ENCODE assay signal across 19 cellular contexts in the genomic region with DNA sequence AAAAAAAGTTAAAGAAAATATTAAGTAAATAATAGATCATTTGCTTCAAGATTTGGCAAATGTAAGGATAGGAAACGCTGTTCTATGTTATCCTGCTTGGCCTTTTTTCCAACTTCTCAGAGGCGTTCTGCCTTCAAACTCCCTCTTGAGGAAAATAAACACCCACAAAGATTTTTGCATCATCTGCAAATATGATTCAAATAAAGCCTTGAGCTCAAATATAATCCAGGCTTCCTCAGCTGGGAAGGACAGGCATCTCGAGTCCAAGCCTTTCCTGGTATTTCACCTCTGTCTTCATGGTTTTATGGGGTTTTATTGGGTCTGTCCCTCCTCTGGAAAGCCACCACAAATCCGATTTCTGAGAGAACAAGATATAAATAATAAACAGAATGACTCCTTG.
A peak's percentile ranks its signal among the peaks of the same experiment; 100 is the strongest.
DNase-seq lines count a peak whose midpoint lies in the region; ATAC-seq, FAIRE-seq and TF ChIP-seq lines count a peak whose summit lies in the region.
"Had no signal": no experiment of that assay in that cellular context is flagged by ENCODE, and none has a peak within 500 bp of the region (broad histone marks: within the 10 kb centered on the region; RNA-seq: fewer than 3 reads in every experiment).

No MANE protein-coding gene starts in this region.

- H3K4me2 ChIP-seq in fibroblast of lung (ENCODE audit: extremely low read depth, insufficient read depth, low read length), result no peak overlapping the region

- no peaks in the 10 kb centered on the region for H3K9me3 ChIP-seq in SK-N-MC (ENCODE audit: low read depth, low read length)
- H3K9me3 ChIP-seq in fibroblast of lung (ENCODE audit: control insufficient read depth, insufficient read depth, low read depth, low read length), result no peaks in the 10 kb centered on the region
- H3K9me3 ChIP-seq in upper lobe of left lung, result no peaks in the 10 kb centered on the region
- no peaks in the 10 kb centered on the region for H3K9me3 ChIP-seq in SJCRH30 (replicated peaks)
- H3K9me3 ChIP-seq in right atrium auricular region, result no peaks in the 10 kb centered on the region
- H3K9me3 ChIP-seq: MG63 had no signal

- no peak overlapping the region for H2AFZ ChIP-seq in fibroblast of lung (ENCODE audit: low read length)

- no peaks in the 10 kb centered on the region for H3K79me2 ChIP-seq in fibroblast of lung (ENCODE audit: control insufficient read depth, insufficient read depth, low read length)

- peak overlapping the region; percentile 87 for H3K27ac ChIP-seq in SK-N-MC
- H3K27ac ChIP-seq in fibroblast of lung (ENCODE audit: insufficient read depth, low read length), result peak overlapping the region; percentile 97
- peak overlapping the region; percentile 7 to 84 (median 38) for H3K27ac ChIP-seq in upper lobe of left lung
- no peak overlapping the region for H3K27ac ChIP-seq in SJCRH30
- H3K27ac ChIP-seq in right atrium auricular region, result no peak overlapping the region

- no peak for ATAC-seq in upper lobe of left lung (ENCODE audit: low FRiP score in 2 of 2)

- H3K27me3 ChIP-seq in fibroblast of lung (ENCODE audit: control insufficient read depth, insufficient read depth, low read length) (no peaks in the 10 kb centered on the region), upper lobe of left lung (no peaks in the 10 kb centered on the region), SJCRH30 (no peaks in the 10 kb centered on the region; the same call in 1 of the 2 replicates), right atrium auricular region (no peaks in the 10 kb centered on the region)
- H3K27me3 ChIP-seq: MG63 had no signal

- WGBS in upper lobe of left lung, 2 donors, result 54 to 56% methylated on average over 4 of the region's 4 CpGs

- H3K4me3 Mint-ChIP-seq in nephron, result peak overlapping the region in 1 of 3 experiments; percentile 19
- H3K4me3 Mint-ChIP-seq: HFFc6 had no signal

- TF ChIP-seq EP300 in upper lobe of left lung (IDR thresholded peaks at IDR 0.05), result no peak

- TF ChIP-seq CTCF in fibroblast of lung (conservative IDR thresholded peaks at IDR 0.05 in 1 of 2, IDR thresholded peaks at IDR 0.05 in 1 of 2; ENCODE audit: low read depth in 1 of 2, low read length in 2 of 2) (no peak), nephron (IDR thresholded peaks at IDR 0.05; ENCODE audit: unreplicated experiment in 3 of 3) (no peak), upper lobe of left lung (IDR thresholded peaks at IDR 0.05) (no peak), right atrium auricular region (IDR thresholded peaks at IDR 0.05) (no peak)

- H3K36me3 Mint-ChIP-seq in nephron (ENCODE audit: low read depth), result no peaks in the 10 kb centered on the region

- FAIRE-seq in H54 (lab: Jason Lieb, UNC), result no peak

- peak overlapping the region; percentile 35 for H3K9ac ChIP-seq in SK-N-MC (ENCODE audit: insufficient read length)
- H3K9ac ChIP-seq in fibroblast of lung (ENCODE audit: insufficient read depth, low read length), result no peak overlapping the region

- H3K4me1 ChIP-seq in fibroblast of lung (ENCODE audit: control insufficient read depth, extremely low read depth, insufficient read depth, low read length) (peaks cover 23% of the 10 kb centered on the region), upper lobe of left lung (peaks cover 25 to 37% (median 27%) of the 10 kb centered on the region in 4 donors), SJCRH30 (no peaks in the 10 kb centered on the region), right atrium auricular region (peaks cover 0 to 18% of the 10 kb centered on the region in 2 donors)

- no peak overlapping the region for H3K4me3 ChIP-seq in SK-N-MC
- no peak overlapping the region for H3K4me3 ChIP-seq in fibroblast of lung (replicated peaks in 1 of 4; ENCODE audit: control extremely low read depth in 1 of 4, insufficient read depth in 1 of 4, low read depth in 3 of 4, low read length in 4 of 4)
- H3K4me3 ChIP-seq in upper lobe of left lung, result no peak overlapping the region
- no peak overlapping the region for H3K4me3 ChIP-seq in SJCRH30
- H3K4me3 ChIP-seq in right atrium auricular region, result no peak overlapping the region
- H3K4me3 ChIP-seq: MG63 had no signal

- TF ChIP-seq POLR2A in upper lobe of left lung (IDR thresholded peaks at IDR 0.05) (no peak), H54 (IDR thresholded peaks at IDR 0.05; ENCODE audit: low read depth, low read length) (no peak)

- H4K20me1 ChIP-seq in fibroblast of lung (ENCODE audit: control insufficient read depth, extremely low read depth, insufficient read depth, low read length), result no peaks in the 10 kb centered on the region

- H3K27me3 Mint-ChIP-seq in nephron (ENCODE audit: low read depth), result peaks cover 9% of the 10 kb centered on the region

- DNase-seq in SK-N-MC (ENCODE audit: low read depth, low spot score), result no peak
- peak in 1 of 2 donors; percentile 53 for DNase-seq in fibroblast of lung (ENCODE audit: low read depth in 2 of 2)
- DNase-seq in upper lobe of left lung, result no peak
- no peak for DNase-seq in H54 (ENCODE audit: insufficient read length, low spot score)
- DNase-seq in SJCRH30, result no peak
- DNase-seq in right atrium auricular region (ENCODE audit: low spot score), result no peak
- DNase-seq: DND-41, H7, HFFc6, Karpas-422, MG63, NCI-H1048, NCI-H1436, NCI-H1930, NCI-H226, NCI-H524 treated with DMSO at 0.1 percent for 48 hours, RPMI8226, SIG-M5 had no signal

- H3K27ac Mint-ChIP-seq in nephron, result peak overlapping the region; percentile 9 to 91 (median 81)
- H3K27ac Mint-ChIP-seq: HFFc6 had no signal

- no peaks in the 10 kb centered on the region for H3K36me3 ChIP-seq in SK-N-MC (ENCODE audit: insufficient read depth, low read length)
- H3K36me3 ChIP-seq in fibroblast of lung (ENCODE audit: control insufficient read depth, insufficient read depth, low read length), result no peaks in the 10 kb centered on the region
- no peaks in the 10 kb centered on the region for H3K36me3 ChIP-seq in upper lobe of left lung
- no peaks in the 10 kb centered on the region for H3K36me3 ChIP-seq in SJCRH30
- no peaks in the 10 kb centered on the region for H3K36me3 ChIP-seq in right atrium auricular region
- H3K36me3 ChIP-seq: MG63 had no signal

- peaks cover 6% of the 10 kb centered on the region for H3K4me1 Mint-ChIP-seq in nephron

- H3K9me3 Mint-ChIP-seq in nephron, result no peaks in the 10 kb centered on the region
- H3K9me3 Mint-ChIP-seq: HFFc6 had no signal

Comparison
In these comparisons a context has a peak if more than half of its experiments do, and no peak if none do; other contexts are left out.
1. H3K27ac ChIP-seq: peak in SK-N-MC (single experiment), fibroblast of lung (single experiment) and upper lobe of left lung (4 of 4); none in SJCRH30 (single experiment) and right atrium auricular region (0 of 2).